1 cellular context compared by ENCODE assay signal in genomic region chr6:31805939-31806469, GRCh38.
TF ChIP-seq lines count a peak whose summit lies in the region.

No MANE protein-coding gene starts in this region.

TF ChIP-seq in A549, 52 proteins besides CTCF, POLR2A, EP300 and RAD21 (continued from another document):
- TF ChIP-seq, protein P1, sequence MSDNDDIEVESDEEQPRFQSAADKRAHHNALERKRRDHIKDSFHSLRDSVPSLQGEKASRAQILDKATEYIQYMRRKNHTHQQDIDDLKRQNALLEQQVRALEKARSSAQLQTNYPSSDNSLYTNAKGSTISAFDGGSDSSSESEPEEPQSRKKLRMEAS (IDR thresholded peaks at IDR 0.05), result no peak
- TF ChIP-seq CEBPB (IDR thresholded peaks at IDR 0.05) (no peak), MYC (IDR thresholded peaks at IDR 0.05; ENCODE audit: borderline replicate concordance, low read length) (no peak), JUNB (IDR thresholded peaks at IDR 0.05) (no peak), KDM1A (IDR thresholded peaks at IDR 0.05; ENCODE audit: low read depth) (no peak), TP53 (CRISPR knock-in tag; IDR thresholded peaks at IDR 0.05) (no peak), HOXB13 (CRISPR knock-in tag; IDR thresholded peaks at IDR 0.05; ENCODE audit: low read depth) (no peak), FOSB (CRISPR knock-in tag; IDR thresholded peaks at IDR 0.05) (no peak), BHLHE40 (IDR thresholded peaks at IDR 0.05; ENCODE audit: low read depth, low read length) (no peak), HEYL (CRISPR knock-in tag; IDR thresholded peaks at IDR 0.05) (no peak)
- TF ChIP-seq, protein P2, sequence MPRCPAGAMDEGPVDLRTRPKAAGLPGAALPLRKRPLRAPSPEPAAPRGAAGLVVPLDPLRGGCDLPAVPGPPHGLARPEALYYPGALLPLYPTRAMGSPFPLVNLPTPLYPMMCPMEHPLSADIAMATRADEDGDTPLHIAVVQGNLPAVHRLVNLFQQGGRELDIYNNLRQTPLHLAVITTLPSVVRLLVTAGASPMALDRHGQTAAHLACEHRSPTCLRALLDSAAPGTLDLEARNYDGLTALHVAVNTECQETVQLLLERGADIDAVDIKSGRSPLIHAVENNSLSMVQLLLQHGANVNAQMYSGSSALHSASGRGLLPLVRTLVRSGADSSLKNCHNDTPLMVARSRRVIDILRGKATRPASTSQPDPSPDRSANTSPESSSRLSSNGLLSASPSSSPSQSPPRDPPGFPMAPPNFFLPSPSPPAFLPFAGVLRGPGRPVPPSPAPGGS (IDR thresholded peaks at IDR 0.05), result no peak
- TF ChIP-seq, protein P3, sequence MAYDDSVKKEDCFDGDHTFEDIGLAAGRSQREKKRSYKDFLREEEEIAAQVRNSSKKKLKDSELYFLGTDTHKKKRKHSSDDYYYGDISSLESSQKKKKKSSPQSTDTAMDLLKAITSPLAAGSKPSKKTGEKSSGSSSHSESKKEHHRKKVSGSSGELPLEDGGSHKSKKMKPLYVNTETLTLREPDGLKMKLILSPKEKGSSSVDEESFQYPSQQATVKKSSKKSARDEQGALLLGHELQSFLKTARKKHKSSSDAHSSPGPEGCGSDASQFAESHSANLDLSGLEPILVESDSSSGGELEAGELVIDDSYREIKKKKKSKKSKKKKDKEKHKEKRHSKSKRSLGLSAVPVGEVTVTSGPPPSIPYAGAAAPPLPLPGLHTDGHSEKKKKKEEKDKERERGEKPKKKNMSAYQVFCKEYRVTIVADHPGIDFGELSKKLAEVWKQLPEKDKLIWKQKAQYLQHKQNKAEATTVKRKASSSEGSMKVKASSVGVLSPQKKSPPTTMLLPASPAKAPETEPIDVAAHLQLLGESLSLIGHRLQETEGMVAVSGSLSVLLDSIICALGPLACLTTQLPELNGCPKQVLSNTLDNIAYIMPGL (CRISPR knock-in tag; IDR thresholded peaks at IDR 0.05; ENCODE audit: borderline replicate concordance), result no peak
